ENCODE assay signal across 25 cellular contexts in the genomic region with DNA sequence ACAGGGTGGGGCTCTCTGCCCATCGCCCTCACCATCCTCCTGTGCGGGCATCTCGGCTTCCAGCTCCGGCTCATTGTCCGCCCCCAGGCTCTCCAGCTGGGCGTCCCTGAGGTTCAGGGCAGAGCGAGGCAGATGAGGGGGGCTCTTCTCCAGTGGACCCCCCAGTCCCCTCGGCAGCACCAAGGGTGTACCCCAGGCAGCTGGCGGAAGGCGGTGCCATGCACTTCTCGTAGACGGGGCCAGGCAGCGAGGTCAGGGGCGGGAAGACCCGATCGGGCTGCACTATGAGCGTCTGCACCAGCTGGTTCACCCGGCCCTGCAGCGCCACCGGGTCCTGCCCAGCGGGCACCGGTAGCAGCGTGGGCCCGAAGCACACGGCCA. TPM values are rescaled to one million over a fixed set of nuclear protein-coding genes. Genes with fewer than 3 reads are reported as not detected.
DNase-seq lines count a peak whose midpoint lies in the region; ATAC-seq, FAIRE-seq and TF ChIP-seq lines count a peak whose summit lies in the region.
"Had no signal": no experiment of that assay in that cellular context is flagged by ENCODE, and none has a peak within 500 bp of the region (broad histone marks: within the 10 kb centered on the region; RNA-seq: fewer than 3 reads in every experiment).

No MANE protein-coding gene starts in this region.

- CTCF ChIA-PET in K562 (lab: Yijun Ruan, JAX; ENCODE audit: low intra/inter-chr PET ratio) = no interaction called here

- H4K20me1 ChIP-seq in K562 (replicated peaks; ENCODE audit: control insufficient read depth, insufficient read depth, low read length) = peaks cover 5% of the 10 kb centered on the region; the same call in 1 of the 2 replicates

- H3K36me3 Mint-ChIP-seq in natural killer cell treated with Interleukin-12 subunit alpha and Interleukin-12 subunit beta and Interleukin-15 and Interleukin-18, amount 100 ng/mL, for 72 hours = peaks cover 4% of the 10 kb centered on the region
- no peaks in the 10 kb centered on the region for H3K36me3 Mint-ChIP-seq in natural killer cell

- H3K27me3 ChIP-seq in K562 (ENCODE audit: control insufficient read depth in 2 of 2, insufficient read depth in 2 of 2, low read length in 2 of 2) = no peaks in the 10 kb centered on the region

- no peak overlapping the region for H3K4me3 ChIP-seq in K562
- H3K4me3 ChIP-seq: A549; BLaER1 treated with 17β-estradiol and CSF1 and Interleukin-3, amounts not matched to agents 10 nM and 100 nM had no signal

- peak; percentile 47 for DNase-seq in natural killer cell treated with Interleukin-12 subunit alpha and Interleukin-12 subunit beta and Interleukin-15 and Interleukin-18, amount 100 ng/mL, for 72 hours (ENCODE audit: low spot score)
- no peak for DNase-seq in natural killer cell
- no peak for DNase-seq in K562 (ENCODE audit: extremely low read depth in 1 of 4, low spot score in 3 of 4)
- DNase-seq in cerebellar cortex (ENCODE audit: low spot score) = no peak
- no peak for DNase-seq in activated CD4-positive, alpha-beta T cell treated with anti-CD3 and anti-CD28 coated beads, Interleukin-2, amount 50 U/mL, for 48 hours
- DNase-seq: AML-193; CD4-positive, alpha-beta T cell; CD8-positive, alpha-beta memory T cell; COR-L47; DMS 273 treated with DMSO at 0.1 percent for 48 hours; DMS153; DMS53; DMS79; DND-41; EL; GDM1 had no signal

- H3K9me3 ChIP-seq in K562 (replicated peaks; ENCODE audit: control insufficient read depth, insufficient read depth, low read depth, low read length) = no peaks in the 10 kb centered on the region
- H3K9me3 ChIP-seq: A549 had no signal

- H3K4me3 Mint-ChIP-seq in natural killer cell treated with Interleukin-12 subunit alpha and Interleukin-12 subunit beta and Interleukin-15 and Interleukin-18, amount 100 ng/mL, for 72 hours = no peak overlapping the region
- H3K4me3 Mint-ChIP-seq in natural killer cell = no peak overlapping the region
- H3K4me3 Mint-ChIP-seq: B cell; CD4-positive, alpha-beta T cell; CD8-positive, alpha-beta memory T cell had no signal

- TF ChIP-seq POLR2A in K562 (conservative IDR thresholded peaks at IDR 0.05) = no peak

- intact Hi-C loops in natural killer cell (cut with micrococcal nuclease) = loop anchor here (5.0 kb wide), 1 partner anchor 93 kb away; no protein-coding TSS in a partner anchor
- intact Hi-C loops in K562 (cut with micrococcal nuclease) = no loop called here

- no peak for TF ChIP-seq EP300 in K562 (IDR thresholded peaks at IDR 0.05; ENCODE audit: low read length)

- H3K4me2 ChIP-seq in K562 (ENCODE audit: insufficient read depth, low read length) = no peak overlapping the region
- H3K4me2 ChIP-seq: A549 had no signal

- ATAC-seq in natural killer cell treated with Interleukin-12 subunit alpha and Interleukin-12 subunit beta and Interleukin-15 and Interleukin-18, amount 100 ng/mL, for 72 hours = no peak
- ATAC-seq in natural killer cell = no peak
- ATAC-seq in K562 = no peak

- no peaks in the 10 kb centered on the region for H3K79me2 ChIP-seq in K562 (ENCODE audit: control insufficient read depth, insufficient read depth, low read length)

- no peaks in the 10 kb centered on the region for H3K9me1 ChIP-seq in K562 (ENCODE audit: control insufficient read depth, insufficient read depth, low read length)

- no peak for FAIRE-seq in K562 (lab: Jason Lieb, UNC)
- FAIRE-seq: A549, GM12891 had no signal

- 85% methylated on average over 4 of the region's 25 CpGs for WGBS in K562 (ENCODE audit: insufficient coverage, low coverage, missing lambda C conversion rate)

- in situ Hi-C loops in K562 (cut with MboI) = no loop called here

- H3K36me3 ChIP-seq in K562 (ENCODE audit: control insufficient read depth, insufficient read depth, low read length) = peaks cover 18% of the 10 kb centered on the region; the same call in 2 of the 3 replicates

- TF ChIP-seq CTCF in natural killer cell (IDR thresholded peaks at IDR 0.05) (no peak), K562 (IDR thresholded peaks at IDR 0.05 in 2 of 3, conservative IDR thresholded peaks at IDR 0.05 in 1 of 3; ENCODE audit: insufficient read depth in 2 of 3, low read depth in 1 of 3, low read length in 3 of 3) (no peak)

- BruUV-seq in K562 (replicated peaks; lab: Mats Ljungman, UMichigan) = no TSS peak

- peaks cover 10 to 17% of the 10 kb centered on the region in 2 donors for H3K4me1 Mint-ChIP-seq in natural killer cell treated with Interleukin-12 subunit alpha and Interleukin-12 subunit beta and Interleukin-15 and Interleukin-18, amount 100 ng/mL, for 72 hours (ENCODE audit: low read depth in 2 of 2)
- peaks cover 15 to 26% of the 10 kb centered on the region in 2 donors for H3K4me1 Mint-ChIP-seq in natural killer cell

- H3K27ac Mint-ChIP-seq in natural killer cell treated with Interleukin-12 subunit alpha and Interleukin-12 subunit beta and Interleukin-15 and Interleukin-18, amount 100 ng/mL, for 72 hours = no peak overlapping the region
- no peak overlapping the region for H3K27ac Mint-ChIP-seq in natural killer cell
- H3K27ac Mint-ChIP-seq: B cell; CD4-positive, alpha-beta T cell; CD8-positive, alpha-beta memory T cell had no signal

- peaks cover 0 to 56% of the 10 kb centered on the region in 2 experiments; a peak in 3 of 5 replicates for H3K4me1 ChIP-seq in K562 (replicated peaks in 1 of 2; ENCODE audit: control insufficient read depth in 2 of 2, insufficient read depth in 2 of 2, low read length in 2 of 2)
- H3K4me1 ChIP-seq: A549 had no signal

- H3K27ac ChIP-seq in K562 (ENCODE audit: extremely low read depth, low read depth, low read length) = no peak overlapping the region
- H3K27ac ChIP-seq: 22Rv1; A549; BLaER1 treated with 17β-estradiol and CSF1 and Interleukin-3, amounts not matched to agents 10 nM and 100 nM; C4-2B had no signal

- H3K9me3 Mint-ChIP-seq in natural killer cell treated with Interleukin-12 subunit alpha and Interleukin-12 subunit beta and Interleukin-15 and Interleukin-18, amount 100 ng/mL, for 72 hours = no peaks in the 10 kb centered on the region
- no peaks in the 10 kb centered on the region for H3K9me3 Mint-ChIP-seq in natural killer cell
- H3K9me3 Mint-ChIP-seq: CD4-positive, alpha-beta T cell had no signal

- H3K27me3 Mint-ChIP-seq in natural killer cell treated with Interleukin-12 subunit alpha and Interleukin-12 subunit beta and Interleukin-15 and Interleukin-18, amount 100 ng/mL, for 72 hours = no peaks in the 10 kb centered on the region
- no peaks in the 10 kb centered on the region for H3K27me3 Mint-ChIP-seq in natural killer cell (ENCODE audit: low read depth in 2 of 2)
- H3K27me3 Mint-ChIP-seq: B cell; CD4-positive, alpha-beta T cell had no signal

- H3K9ac ChIP-seq in K562 (ENCODE audit: insufficient read depth in 1 of 2, low read depth in 2 of 2, low read length in 2 of 2) = no peak overlapping the region; a peak in 1 of 4 replicates
- H3K9ac ChIP-seq: BLaER1 treated with 17β-estradiol and CSF1 and Interleukin-3, amounts not matched to agents 10 nM and 100 nM had no signal

- POLR2A ChIA-PET in K562 (lab: Yijun Ruan, JAX) = interaction anchor here (0.6 to 1.1 kb wide), 2 partner anchors 11 to 902 kb away, joined by 3 to 4 read pairs; no protein-coding TSS in a partner anchor

- no peak for TF ChIP-seq RAD21 in K562 (CRISPR knock-in tag; conservative IDR thresholded peaks at IDR 0.05 in 1 of 2, IDR thresholded peaks at IDR 0.05 in 1 of 2)

- no peak overlapping the region for H2AFZ ChIP-seq in K562 (ENCODE audit: low read depth, low read length)

RNA-seq across cellular contexts. Expression of a gene that starts 5.5 kb away (rescaled TPM):
- not detected for total RNA-seq in natural killer cell treated with Interleukin-12 subunit alpha and Interleukin-12 subunit beta and Interleukin-15 and Interleukin-18, amount 100 ng/mL, for 72 hours
- not detected for total RNA-seq in natural killer cell
- total RNA-seq in K562 (2011; cell fraction: chromatin; rRNA removed; ENCODE audit: low replicate concordance) = not detected in 2 replicates
- not detected in 2 replicates for total RNA-seq in K562 (2011; cell fraction: nucleolus; rRNA removed)
- total RNA-seq in K562 (2011; cell fraction: nucleoplasm; rRNA removed) = not detected in 2 replicates
- not detected in 2 replicates for total RNA-seq in K562 (2014; rRNA removed)
- total RNA-seq in K562 (2014; rRNA removed; fragmentation: Illumina TruSeq; extraction: Trizol) = not detected in 2 replicates
- not detected in 2 replicates for total RNA-seq in K562 (2015; rRNA removed; fragmentation: Illumina TruSeq; extraction: Trizol)
- total RNA-seq in K562 (2021) = not detected in 2 replicates
- polyA plus RNA-seq in K562 (2011; rRNA removed) = not detected in 2 replicates
- polyA plus RNA-seq in K562 (2011; cell fraction: cytosol; rRNA removed) = not detected in 2 replicates
- not detected in 2 replicates for polyA plus RNA-seq in K562 (2011; cell fraction: nucleus; rRNA removed)
- 0.56 and 0.65 TPM in 2 replicates for polyA plus RNA-seq in K562 (2012)
- polyA plus RNA-seq in K562 (2014; fragmentation: Illumina TruSeq; extraction: Trizol) = not detected in 2 replicates
- polyA plus RNA-seq in K562 (2014; fragmentation: Nextera tagmentation; extraction: Ambion mirVana) = not detected
- not detected in 2 replicates for polyA plus RNA-seq in K562 (2014; rRNA removed)
- polyA minus RNA-seq in K562 (2011; rRNA and poly(A)+ RNA removed) = not detected in 2 replicates
- polyA minus RNA-seq in K562 (2011; cell fraction: cytosol; rRNA and poly(A)+ RNA removed) = not detected in 2 replicates
- not detected in 2 replicates for polyA minus RNA-seq in K562 (2011; cell fraction: nucleus; rRNA and poly(A)+ RNA removed)
- total RNA-seq: B cell; CD4-positive, alpha-beta T cell; CD8-positive, alpha-beta memory T cell; Daoy; G401 had no signal
- polyA plus RNA-seq: A549; BJ; CD8-positive, alpha-beta memory T cell had no signal

RNA-seq across cellular contexts. Expression of a gene that starts 16.1 kb away (rescaled TPM):
- 100 to 1,000 TPM; 155 to 276 TPM for total RNA-seq in natural killer cell treated with Interleukin-12 subunit alpha and Interleukin-12 subunit beta and Interleukin-15 and Interleukin-18, amount 100 ng/mL, for 72 hours
- total RNA-seq in natural killer cell (100 to 1,000 TPM; 352 to 398 (median 384) TPM), K562 (2014; rRNA removed) (52.7 and 81.2 TPM in 2 replicates), K562 (2014; rRNA removed; fragmentation: Illumina TruSeq; extraction: Trizol) (3.1 and 5.5 TPM in 2 replicates), K562 (2015; rRNA removed; fragmentation: Illumina TruSeq; extraction: Trizol) (32.7 and 36.8 TPM in 2 replicates), K562 (2021) (70.5 and 81.8 TPM in 2 replicates)
- 54.8 and 157 TPM in 2 replicates for total RNA-seq in K562 (2011; cell fraction: chromatin; rRNA removed; ENCODE audit: low replicate concordance)
- total RNA-seq in K562 (2011; cell fraction: nucleolus; rRNA removed) = 105 and 155 TPM in 2 replicates
- total RNA-seq in K562 (2011; cell fraction: nucleoplasm; rRNA removed) = 55.0 and 81.2 TPM in 2 replicates
- polyA plus RNA-seq in K562 (2011; rRNA removed) (9.6 and 29.7 TPM in 2 replicates), K562 (2014; fragmentation: Illumina TruSeq; extraction: Trizol) (13.5 and 40.2 TPM in 2 replicates), K562 (2014; fragmentation: Nextera tagmentation; extraction: Ambion mirVana) (1 to 10 TPM in 1 of 2 experiments, under 1 TPM in 1; 0.30 to 1.7 TPM), K562 (2014; rRNA removed) (63.7 and 77.8 TPM in 2 replicates)
- 21.0 and 26.6 TPM in 2 replicates for polyA plus RNA-seq in K562 (2011; cell fraction: cytosol; rRNA removed)
- polyA plus RNA-seq in K562 (2011; cell fraction: nucleus; rRNA removed) = 174 and 259 TPM in 2 replicates
- polyA plus RNA-seq in K562 (2012) = 59.1 and 135 TPM in 2 replicates
- 3.6 and 6.7 TPM in 2 replicates for polyA minus RNA-seq in K562 (2011; rRNA and poly(A)+ RNA removed)
- polyA minus RNA-seq in K562 (2011; cell fraction: cytosol; rRNA and poly(A)+ RNA removed) = 13.5 and 33.9 TPM in 2 replicates
- polyA minus RNA-seq in K562 (2011; cell fraction: nucleus; rRNA and poly(A)+ RNA removed) = 26.9 and 53.0 TPM in 2 replicates

RNA-seq across cellular contexts. Expression of a gene that starts 24.0 kb away (rescaled TPM):
- 1 to 10 TPM in 1 of 2 donors, under 1 TPM in 1; 0.74 to 1.2 TPM for total RNA-seq in natural killer cell treated with Interleukin-12 subunit alpha and Interleukin-12 subunit beta and Interleukin-15 and Interleukin-18, amount 100 ng/mL, for 72 hours
- under 1 TPM in 2 of 3 donors, not detected in 1; 0.23 to 0.98 TPM for total RNA-seq in natural killer cell
- 1.9 and 4.7 TPM in 2 replicates for total RNA-seq in K562 (2011; cell fraction: chromatin; rRNA removed; ENCODE audit: low replicate concordance)
- 1.1 and 2.7 TPM in 2 replicates for total RNA-seq in K562 (2011; cell fraction: nucleolus; rRNA removed)
- total RNA-seq in K562 (2011; cell fraction: nucleoplasm; rRNA removed) = 1.5 and 1.8 TPM in 2 replicates
- 0.09 and 0.24 TPM in 2 replicates for total RNA-seq in K562 (2014; rRNA removed)
- 0.10 and 0.40 TPM in 2 replicates for total RNA-seq in K562 (2014; rRNA removed; fragmentation: Illumina TruSeq; extraction: Trizol)
- total RNA-seq in K562 (2015; rRNA removed; fragmentation: Illumina TruSeq; extraction: Trizol) = 0.11 and 0.36 TPM in 2 replicates
- total RNA-seq in K562 (2021) = 0.29 and 0.86 TPM in 2 replicates
- 0.15 and 0.61 TPM in 2 replicates for polyA plus RNA-seq in K562 (2011; rRNA removed)
- 0.10 and 0.19 TPM in 2 replicates for polyA plus RNA-seq in K562 (2011; cell fraction: cytosol; rRNA removed)
- 1.4 and 1.7 TPM in 2 replicates for polyA plus RNA-seq in K562 (2011; cell fraction: nucleus; rRNA removed)
- polyA plus RNA-seq in K562 (2012) = 0.29 and 2.2 TPM in 2 replicates
- 0.16 and 0.21 TPM in 2 replicates for polyA plus RNA-seq in K562 (2014; fragmentation: Illumina TruSeq; extraction: Trizol)
- polyA plus RNA-seq in K562 (2014; fragmentation: Nextera tagmentation; extraction: Ambion mirVana) = not detected
- polyA plus RNA-seq in K562 (2014; rRNA removed) = 0.62 TPM in 1 of 2 replicates, not detected in the other
- 0.18 and 0.21 TPM in 2 replicates for polyA minus RNA-seq in K562 (2011; rRNA and poly(A)+ RNA removed)
- polyA minus RNA-seq in K562 (2011; cell fraction: cytosol; rRNA and poly(A)+ RNA removed) = 3.5 TPM in 1 of 2 replicates, not detected in the other
- 0.44 and 1.1 TPM in 2 replicates for polyA minus RNA-seq in K562 (2011; cell fraction: nucleus; rRNA and poly(A)+ RNA removed)

RNA-seq across cellular contexts. Expression of a gene that starts 24.9 kb away (rescaled TPM):
- 100 to 1,000 TPM; 115 to 175 TPM for total RNA-seq in natural killer cell treated with Interleukin-12 subunit alpha and Interleukin-12 subunit beta and Interleukin-15 and Interleukin-18, amount 100 ng/mL, for 72 hours
- total RNA-seq in natural killer cell (10 to 100 TPM; 63.4 to 82.3 (median 73.1) TPM), K562 (2014; rRNA removed) (152 and 196 TPM in 2 replicates), K562 (2014; rRNA removed; fragmentation: Illumina TruSeq; extraction: Trizol) (101 and 103 TPM in 2 replicates), K562 (2015; rRNA removed; fragmentation: Illumina TruSeq; extraction: Trizol) (134 and 146 TPM in 2 replicates), K562 (2021) (226 and 231 TPM in 2 replicates)
- 126 and 302 TPM in 2 replicates for total RNA-seq in K562 (2011; cell fraction: chromatin; rRNA removed; ENCODE audit: low replicate concordance)
- total RNA-seq in K562 (2011; cell fraction: nucleolus; rRNA removed) = 207 and 213 TPM in 2 replicates
- 179 and 187 TPM in 2 replicates for total RNA-seq in K562 (2011; cell fraction: nucleoplasm; rRNA removed)
- polyA plus RNA-seq in K562 (2011; rRNA removed) (105 and 117 TPM in 2 replicates), K562 (2014; fragmentation: Illumina TruSeq; extraction: Trizol) (192 and 229 TPM in 2 replicates), K562 (2014; fragmentation: Nextera tagmentation; extraction: Ambion mirVana) (10 to 100 TPM; 11.1 to 26.5 TPM), K562 (2014; rRNA removed) (250 and 277 TPM in 2 replicates)
- polyA plus RNA-seq in K562 (2011; cell fraction: cytosol; rRNA removed) = 174 and 276 TPM in 2 replicates
- 211 and 324 TPM in 2 replicates for polyA plus RNA-seq in K562 (2011; cell fraction: nucleus; rRNA removed)
- polyA plus RNA-seq in K562 (2012) = 177 and 213 TPM in 2 replicates
- polyA minus RNA-seq in K562 (2011; rRNA and poly(A)+ RNA removed) = 45.9 and 88.5 TPM in 2 replicates
- polyA minus RNA-seq in K562 (2011; cell fraction: cytosol; rRNA and poly(A)+ RNA removed) = 72.1 and 79.8 TPM in 2 replicates
- 70.5 and 80.1 TPM in 2 replicates for polyA minus RNA-seq in K562 (2011; cell fraction: nucleus; rRNA and poly(A)+ RNA removed)

RNA-seq across cellular contexts. Expression of a gene that starts 34.5 kb away (rescaled TPM):
- total RNA-seq in natural killer cell treated with Interleukin-12 subunit alpha and Interleukin-12 subunit beta and Interleukin-15 and Interleukin-18, amount 100 ng/mL, for 72 hours = 1 to 10 TPM; 4.8 to 5.4 TPM
- total RNA-seq in natural killer cell = 10 to 100 TPM; 14.3 to 17.1 (median 15.2) TPM
- 14.9 and 45.4 TPM in 2 replicates for total RNA-seq in K562 (2011; cell fraction: chromatin; rRNA removed; ENCODE audit: low replicate concordance)
- total RNA-seq in K562 (2011; cell fraction: nucleolus; rRNA removed) = 31.0 and 32.8 TPM in 2 replicates
- 15.7 and 24.1 TPM in 2 replicates for total RNA-seq in K562 (2011; cell fraction: nucleoplasm; rRNA removed)
- total RNA-seq in K562 (2014; rRNA removed) = 8.4 and 9.5 TPM in 2 replicates
- 2.7 and 4.0 TPM in 2 replicates for total RNA-seq in K562 (2014; rRNA removed; fragmentation: Illumina TruSeq; extraction: Trizol)
- 12.3 and 13.4 TPM in 2 replicates for total RNA-seq in K562 (2015; rRNA removed; fragmentation: Illumina TruSeq; extraction: Trizol)
- 9.6 and 14.8 TPM in 2 replicates for total RNA-seq in K562 (2021)
- 12.7 and 16.4 TPM in 2 replicates for polyA plus RNA-seq in K562 (2011; rRNA removed)
- 21.2 and 25.6 TPM in 2 replicates for polyA plus RNA-seq in K562 (2011; cell fraction: cytosol; rRNA removed)
- 48.7 and 48.8 TPM in 2 replicates for polyA plus RNA-seq in K562 (2011; cell fraction: nucleus; rRNA removed)
- 24.3 and 60.0 TPM in 2 replicates for polyA plus RNA-seq in K562 (2012)
- 5.6 and 7.3 TPM in 2 replicates for polyA plus RNA-seq in K562 (2014; fragmentation: Illumina TruSeq; extraction: Trizol)
- under 1 TPM in 1 of 2 experiments, not detected in 1; 0.07 TPM for polyA plus RNA-seq in K562 (2014; fragmentation: Nextera tagmentation; extraction: Ambion mirVana)
- polyA plus RNA-seq in K562 (2014; rRNA removed) = 11.1 and 11.6 TPM in 2 replicates
- polyA minus RNA-seq in K562 (2011; rRNA and poly(A)+ RNA removed) = 5.5 and 12.0 TPM in 2 replicates
- 7.0 and 13.6 TPM in 2 replicates for polyA minus RNA-seq in K562 (2011; cell fraction: cytosol; rRNA and poly(A)+ RNA removed)
- 9.8 and 16.1 TPM in 2 replicates for polyA minus RNA-seq in K562 (2011; cell fraction: nucleus; rRNA and poly(A)+ RNA removed)
- polyA plus RNA-seq: A549; CD8-positive, alpha-beta memory T cell had no signal
